8 cellular contexts compared by ENCODE assay signal in genomic region chr15:31364301-31365031, GRCh38. TPM values are rescaled to one million over a fixed set of nuclear protein-coding genes. Genes with fewer than 3 reads are reported as not detected.
DNase-seq lines count a peak whose midpoint lies in the region; ATAC-seq and TF ChIP-seq lines count a peak whose summit lies in the region.

No MANE protein-coding gene starts in this region.

- peak overlapping the region; percentile 86 to 99 (median 95) for H3K27ac ChIP-seq in upper lobe of left lung

- in situ Hi-C loops in GM13976 (cut with MboI; ENCODE audit: low sequenced_read_pairs, unreplicated experiment) = loop anchor here (10.0 kb wide), 1 partner anchor 120 kb away; no protein-coding TSS in a partner anchor

- H3K4me3 ChIP-seq in upper lobe of left lung = peak overlapping the region in 1 of 4 donors; percentile 41

- peaks cover 95 to 100% (median 99%) of the 10 kb centered on the region in 4 donors for H3K4me1 ChIP-seq in upper lobe of left lung

- TF ChIP-seq CTCF in upper lobe of left lung (IDR thresholded peaks at IDR 0.05) = no peak
- no peak for TF ChIP-seq CTCF in GM13976 (IDR thresholded peaks at IDR 0.05; ENCODE audit: borderline replicate concordance, control extremely low read depth, extremely low read depth, insufficient read depth, missing control alignments)

- H3K27me3 Mint-ChIP-seq in activated naive CD8-positive, alpha-beta T cell = no peaks in the 10 kb centered on the region

- peak overlapping the region; percentile 86 for H3K4me3 Mint-ChIP-seq in activated naive CD8-positive, alpha-beta T cell

- TF ChIP-seq POLR2A in upper lobe of left lung (IDR thresholded peaks at IDR 0.05) = no peak

- peaks cover 0 to 4% (median 0%) of the 10 kb centered on the region in 4 donors for H3K36me3 ChIP-seq in upper lobe of left lung

- no peak for TF ChIP-seq EP300 in upper lobe of left lung (IDR thresholded peaks at IDR 0.05)

- H3K27me3 ChIP-seq in upper lobe of left lung = no peaks in the 10 kb centered on the region

- H3K27ac Mint-ChIP-seq in activated naive CD8-positive, alpha-beta T cell = peak overlapping the region; percentile 97

- H3K36me3 Mint-ChIP-seq in activated naive CD8-positive, alpha-beta T cell = peaks cover 2% of the 10 kb centered on the region

- H3K4me1 Mint-ChIP-seq in activated naive CD8-positive, alpha-beta T cell (ENCODE audit: low read depth) = peaks cover 98% of the 10 kb centered on the region

- no peak for ATAC-seq in Right ventricle myocardium inferior
- ATAC-seq in left lobe of liver = peak; percentile 33
- no peak for ATAC-seq in upper lobe of left lung (ENCODE audit: low FRiP score in 2 of 2)
- ATAC-seq in GM18520 (IDR thresholded peaks at IDR 0.05; ENCODE audit: unreplicated experiment) = no peak
- no peak for ATAC-seq in HG03196 (IDR thresholded peaks at IDR 0.05; ENCODE audit: unreplicated experiment)

- no peaks in the 10 kb centered on the region for H3K9me3 Mint-ChIP-seq in activated naive CD8-positive, alpha-beta T cell (ENCODE audit: low read depth)

- WGBS in upper lobe of left lung, 2 donors = 57 to 61% methylated on average over 6 to 10 of the region's 10 CpGs

- H3K9me3 ChIP-seq in upper lobe of left lung = no peaks in the 10 kb centered on the region

- peak; percentile 67 for DNase-seq in Right ventricle myocardium inferior (ENCODE audit: missing footprints)
- DNase-seq in cardiac septum (ENCODE audit: low spot score) = no peak
- DNase-seq in left lobe of liver (ENCODE audit: low spot score) = peak; percentile 75
- no peak for DNase-seq in upper lobe of left lung
- no peak for DNase-seq in GM13976 (ENCODE audit: low spot score)

- intact Hi-C loops in Right ventricle myocardium inferior (cut with DNase I) = loop anchor here (1.0 to 10.0 kb wide), 3 partner anchors 11 to 120 kb away; partner anchors contain the start of gene KLF13
- intact Hi-C loops in cardiac septum (cut with DNase I) = loop anchor here (2.0 to 10.0 kb wide), 3 partner anchors 36 to 120 kb away; no protein-coding TSS in a partner anchor

RNA-seq across cellular contexts. Expression of gene KLF13, which starts 37.8 kb away (rescaled TPM):
- 63.4 TPM for total RNA-seq in Right ventricle myocardium inferior
- 35.7 TPM for total RNA-seq in cardiac septum
- 91.9 TPM for total RNA-seq in left lobe of liver
- 100 to 1,000 TPM; 103 to 231 (median 147) TPM for total RNA-seq in upper lobe of left lung

Comparison
In these comparisons a context has a peak if more than half of its experiments do, and no peak if none do; other contexts are left out.
1. DNase-seq: peak in Right ventricle myocardium inferior (single experiment) and left lobe of liver (single experiment); none in cardiac septum (single experiment), upper lobe of left lung (0 of 2) and GM13976 (single experiment).